In genomic region chr6:3426817-3427739, GRCh38 we compare ENCODE assay signal across 18 cellular contexts. TPM values are rescaled to one million over a fixed set of nuclear protein-coding genes. Genes with fewer than 3 reads are reported as not detected.
DNase-seq lines count a peak whose midpoint lies in the region; ATAC-seq and TF ChIP-seq lines count a peak whose summit lies in the region.
"Had no signal": no experiment of that assay in that cellular context is flagged by ENCODE, and none has a peak within 500 bp of the region (broad histone marks: within the 10 kb centered on the region; RNA-seq: fewer than 3 reads in every experiment).

No MANE protein-coding gene starts in this region.

- H3K27ac Mint-ChIP-seq in mesothelial cell of epicardium: peak overlapping the region; percentile 80
- peak overlapping the region; percentile 75 for H3K27ac Mint-ChIP-seq in type B pancreatic cell
- no peak overlapping the region for H3K27ac Mint-ChIP-seq in activated CD4-positive, alpha-beta memory T cell treated with anti-CD3 and anti-CD28 coated beads for 36 hours
- H3K27ac Mint-ChIP-seq: activated naive CD8-positive, alpha-beta T cell treated with anti-CD3 and anti-CD28 coated beads, Interleukin-2, amount 10 ng/mL, durations not matched to agents 7 days and 5 days; activated T-cell treated with anti-CD3 and anti-CD28 coated beads, Interleukin-2, amount 50 U/mL, for 72 hours; CD8-positive, alpha-beta memory T cell had no signal

- peak overlapping the region; percentile 30 for H3K4me3 Mint-ChIP-seq in mesothelial cell of epicardium
- H3K4me3 Mint-ChIP-seq in type B pancreatic cell: peak overlapping the region; percentile 34
- H3K4me3 Mint-ChIP-seq in activated CD4-positive, alpha-beta memory T cell treated with anti-CD3 and anti-CD28 coated beads for 36 hours: no peak overlapping the region
- H3K4me3 Mint-ChIP-seq: activated naive CD8-positive, alpha-beta T cell treated with anti-CD3 and anti-CD28 coated beads, Interleukin-2, amount 10 ng/mL, durations not matched to agents 7 days and 5 days; activated T-cell treated with anti-CD3 and anti-CD28 coated beads, Interleukin-2, amount 50 U/mL, for 72 hours; CD8-positive, alpha-beta memory T cell had no signal

- no peak for ATAC-seq in Right ventricle myocardium superior (ENCODE audit: poor library complexity)
- ATAC-seq in GM19351 (IDR thresholded peaks at IDR 0.05; ENCODE audit: unreplicated experiment): no peak
- ATAC-seq: activated T-cell treated with anti-CD3 and anti-CD28 coated beads, Interleukin-2, amount 50 U/mL, for 72 hours; stimulated activated naive CD8-positive, alpha-beta T cell treated with anti-CD3 and anti-CD28 coated beads, Interleukin-15, Interleukin-2, amounts not matched to agents 100 U/mL and 50 U/mL, for 24 hours had no signal

- CTCF ChIA-PET in RWPE1 (lab: Yijun Ruan, JAX): interaction anchor here (0.6 kb wide), 1 partner anchor 192 kb away, joined by 4 read pairs; no protein-coding TSS in a partner anchor
- CTCF ChIA-PET in activated CD4-positive, alpha-beta memory T cell treated with anti-CD3 and anti-CD28 coated beads for 36 hours (lab: Charles Lee): no interaction called here

- TF ChIP-seq CTCF in RWPE1 (conservative IDR thresholded peaks at IDR 0.05; ENCODE audit: low read depth): no peak
- no peak for TF ChIP-seq CTCF in mesothelial cell of epicardium (IDR thresholded peaks at IDR 0.05; ENCODE audit: unreplicated experiment)
- no peak for TF ChIP-seq CTCF in type B pancreatic cell (conservative IDR thresholded peaks at IDR 0.05)

- H3K9me3 Mint-ChIP-seq in mesothelial cell of epicardium: no peaks in the 10 kb centered on the region
- no peaks in the 10 kb centered on the region for H3K9me3 Mint-ChIP-seq in type B pancreatic cell
- H3K9me3 Mint-ChIP-seq in activated CD4-positive, alpha-beta memory T cell treated with anti-CD3 and anti-CD28 coated beads for 36 hours: no peaks in the 10 kb centered on the region
- H3K9me3 Mint-ChIP-seq: activated naive CD8-positive, alpha-beta T cell treated with anti-CD3 and anti-CD28 coated beads, Interleukin-2, amount 10 ng/mL, durations not matched to agents 7 days and 5 days; activated T-cell treated with anti-CD3 and anti-CD28 coated beads, Interleukin-2, amount 50 U/mL, for 72 hours; CD8-positive, alpha-beta memory T cell had no signal

- POLR2A ChIA-PET in RWPE1 (lab: Yijun Ruan, JAX; ENCODE audit: low non-redundant PET): no interaction called here
- POLR2A ChIA-PET in activated CD4-positive, alpha-beta memory T cell treated with anti-CD3 and anti-CD28 coated beads for 36 hours (lab: Charles Lee): no interaction called here

- H3K27ac ChIP-seq in RWPE1 (peak overlapping the region; percentile 66), epithelial cell of prostate (peak overlapping the region; percentile 40)
- H3K27ac ChIP-seq: heart left ventricle, neutrophil, upper lobe of left lung had no signal

- H3K27me3 Mint-ChIP-seq in mesothelial cell of epicardium (ENCODE audit: low read depth) (no peaks in the 10 kb centered on the region), type B pancreatic cell (no peaks in the 10 kb centered on the region)
- no peaks in the 10 kb centered on the region for H3K27me3 Mint-ChIP-seq in activated CD4-positive, alpha-beta memory T cell treated with anti-CD3 and anti-CD28 coated beads for 36 hours

- H3K4me1 Mint-ChIP-seq in mesothelial cell of epicardium (peaks cover 59% of the 10 kb centered on the region), type B pancreatic cell (ENCODE audit: unreplicated experiment) (peaks cover 67% of the 10 kb centered on the region)
- peaks cover 2% of the 10 kb centered on the region for H3K4me1 Mint-ChIP-seq in activated CD4-positive, alpha-beta memory T cell treated with anti-CD3 and anti-CD28 coated beads for 36 hours (ENCODE audit: low read depth)
- H3K4me1 Mint-ChIP-seq: activated naive CD8-positive, alpha-beta T cell treated with anti-CD3 and anti-CD28 coated beads, Interleukin-2, amount 10 ng/mL, durations not matched to agents 7 days and 5 days; CD8-positive, alpha-beta memory T cell had no signal

- H3K36me3 Mint-ChIP-seq in mesothelial cell of epicardium: no peaks in the 10 kb centered on the region
- H3K36me3 Mint-ChIP-seq in type B pancreatic cell: peaks cover 7% of the 10 kb centered on the region
- H3K36me3 Mint-ChIP-seq in activated CD4-positive, alpha-beta memory T cell treated with anti-CD3 and anti-CD28 coated beads for 36 hours: no peaks in the 10 kb centered on the region
- H3K36me3 Mint-ChIP-seq: activated naive CD8-positive, alpha-beta T cell treated with anti-CD3 and anti-CD28 coated beads, Interleukin-2, amount 10 ng/mL, durations not matched to agents 7 days and 5 days; CD8-positive, alpha-beta memory T cell had no signal

- intact Hi-C loops in Right ventricle myocardium superior (cut with DNase I): no loop called here
- intact Hi-C loops in activated CD4-positive, alpha-beta memory T cell treated with anti-CD3 and anti-CD28 coated beads for 36 hours (cut with micrococcal nuclease): no loop called here

- no peak for DNase-seq in RWPE1 (ENCODE audit: low spot score)
- no peak for DNase-seq in epithelial cell of prostate (ENCODE audit: low read depth, low spot score)
- DNase-seq in mesothelial cell of epicardium (ENCODE audit: low spot score in 2 of 2, unreplicated experiment in 2 of 2): no peak
- no peak for DNase-seq in type B pancreatic cell (ENCODE audit: extremely low spot score, unreplicated experiment)
- no peak for DNase-seq in Right ventricle myocardium superior
- DNase-seq in activated CD4-positive, alpha-beta memory T cell treated with anti-CD3 and anti-CD28 coated beads for 36 hours: no peak
- DNase-seq: activated naive CD8-positive, alpha-beta T cell treated with anti-CD3 and anti-CD28 coated beads, Interleukin-2, amount 10 ng/mL, durations not matched to agents 7 days and 5 days; activated T-cell treated with anti-CD3 and anti-CD28 coated beads, Interleukin-2, amount 50 U/mL, for 72 hours; CD8-positive, alpha-beta memory T cell; H7; NCI-H187 treated with DMSO at 0.1 percent for 48 hours; SHP77; stimulated activated naive CD8-positive, alpha-beta T cell treated with anti-CD3 and anti-CD28 coated beads, Interleukin-15, Interleukin-2, amounts not matched to agents 100 U/mL and 50 U/mL, for 24 hours; T-helper 1 cell had no signal

RNA-seq across cellular contexts. Expression of gene SLC22A23, which starts 29.8 kb away (rescaled TPM):
- total RNA-seq in mesothelial cell of epicardium: 24.3 to 25.0 TPM (median 24.5 TPM) in 3 replicates
- 36.6 and 52.7 TPM in 2 replicates for total RNA-seq in type B pancreatic cell (ENCODE audit: low replicate concordance)
- total RNA-seq in Right ventricle myocardium superior: 5.4 TPM
- 1 to 10 TPM in 1 of 2 experiments, under 1 TPM in 1; 0.90 to 1.0 TPM for total RNA-seq in activated CD4-positive, alpha-beta memory T cell treated with anti-CD3 and anti-CD28 coated beads for 36 hours
